8 cellular contexts compared by ENCODE assay signal in the genomic region with DNA sequence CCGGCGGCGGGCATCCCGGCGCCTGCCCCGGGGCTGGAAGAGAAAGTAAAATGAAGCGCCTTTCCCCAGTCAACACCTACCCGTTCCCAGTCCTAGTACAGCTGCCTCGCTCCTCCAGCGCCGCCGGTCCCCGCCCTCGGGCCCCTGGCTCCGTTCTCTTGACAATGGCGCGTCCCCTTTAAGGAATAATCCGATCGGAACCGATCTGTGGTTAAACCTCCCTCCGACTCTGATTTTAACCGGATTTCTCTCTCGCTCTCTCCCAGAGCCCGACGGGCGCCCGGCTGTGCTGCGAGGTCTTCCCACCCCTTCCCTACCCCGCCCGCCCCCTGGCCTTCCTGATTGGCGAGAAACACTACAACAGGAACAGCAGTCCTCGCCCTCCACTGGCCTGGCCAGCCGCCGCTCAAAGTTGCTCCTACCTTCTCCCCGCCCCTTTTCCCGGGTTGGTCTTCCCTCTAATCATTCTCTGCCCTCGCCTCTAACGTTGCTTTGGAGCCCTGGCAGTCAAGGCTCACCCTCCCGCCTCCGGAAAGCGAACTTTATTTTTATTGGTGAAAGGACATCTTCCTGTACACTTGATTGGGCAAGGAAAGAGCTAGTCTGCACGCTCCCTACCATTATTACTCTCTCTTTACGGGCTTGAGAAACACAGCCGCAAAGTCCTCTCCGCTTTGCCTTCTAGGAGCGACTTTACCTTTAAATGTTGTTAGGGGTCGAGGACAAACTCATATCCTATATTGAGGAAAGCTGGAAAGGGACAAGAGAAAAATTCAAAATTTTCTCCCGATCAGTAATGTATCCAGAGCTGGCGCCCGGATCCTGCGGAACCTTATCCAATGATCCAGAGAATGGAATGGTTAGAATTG. TPM values are rescaled to one million over a fixed set of nuclear protein-coding genes. Genes with fewer than 3 reads are reported as not detected.
A peak's percentile ranks its signal among the peaks of the same experiment; 100 is the strongest.
DNase-seq lines count a peak whose midpoint lies in the region; ATAC-seq and TF ChIP-seq lines count a peak whose summit lies in the region.

A gene (minus strand): TSS at position 282 of the 869 bp plus-strand sequence. CDS start 145,869 bp downstream, outside the sequence.

- peak within 1 kb of the TSS; percentile 62 for H2AFZ ChIP-seq in KMS-11 (ENCODE audit: low read depth)

- H3K4me3 ChIP-seq in KMS-11 (IDR thresholded peaks at IDR 0.05; ENCODE audit: insufficient read depth, low read depth, low read length) (peak within 1 kb of the TSS; percentile 86), Peyer's patch (peak within 1 kb of the TSS; percentile 85 to 99 (median 87)), esophagus (ENCODE audit: low read depth in 1 of 2, low read length in 2 of 2) (peak within 1 kb of the TSS; percentile 90 to 94), mucosa of stomach (ENCODE audit: low read length) (peak within 1 kb of the TSS; percentile 70)

- peaks cover 26% of the 10 kb centered on the region for H4K20me1 ChIP-seq in KMS-11 (ENCODE audit: insufficient read depth)

- no peak for TF ChIP-seq CTCF in KMS-11 (conservative IDR thresholded peaks at IDR 0.05; ENCODE audit: low read depth, low read length)
- no peak for TF ChIP-seq CTCF in Peyer's patch (IDR thresholded peaks at IDR 0.05)

- H3K9me3 ChIP-seq in Peyer's patch (no peaks in the 10 kb centered on the region), esophagus (ENCODE audit: control insufficient read depth in 2 of 2, insufficient read depth in 1 of 2, low read depth in 1 of 2, low read length in 1 of 2) (no peaks in the 10 kb centered on the region), mucosa of stomach (ENCODE audit: control insufficient read depth, low read length) (no peaks in the 10 kb centered on the region)

- H3K4me1 ChIP-seq in KMS-11 (ENCODE audit: low read depth, poor library complexity, severe bottlenecking) (peaks cover 51% of the 10 kb centered on the region), Peyer's patch (peaks cover 0 to 30% (median 3%) of the 10 kb centered on the region in 4 donors), esophagus (ENCODE audit: control insufficient read depth in 2 of 2, insufficient read depth in 2 of 2, low read length in 1 of 2) (no peaks in the 10 kb centered on the region), mucosa of stomach (ENCODE audit: control insufficient read depth, insufficient read depth, low read length) (peaks cover 7% of the 10 kb centered on the region)

- H3K36me3 ChIP-seq in KMS-11 (ENCODE audit: insufficient read depth) (no peaks in the 10 kb centered on the region), Peyer's patch (no peaks in the 10 kb centered on the region), esophagus (ENCODE audit: control insufficient read depth in 2 of 2, insufficient read depth in 2 of 2, low read length in 1 of 2) (no peaks in the 10 kb centered on the region), mucosa of stomach (ENCODE audit: control insufficient read depth, insufficient read depth, low read length) (no peaks in the 10 kb centered on the region)

- H3K79me2 ChIP-seq in KMS-11 (ENCODE audit: insufficient read depth, low read depth), result peaks cover 41% of the 10 kb centered on the region

- TF ChIP-seq POLR2A in Peyer's patch (IDR thresholded peaks at IDR 0.05), result peak; percentile 22 to 79

- 0% methylated on average over 45 to 51 of the region's 51 CpGs for WGBS in esophagus, 2 donors

- ATAC-seq in GM21737 (IDR thresholded peaks at IDR 0.05; ENCODE audit: unreplicated experiment), result peak; percentile 85

- DNase-seq in DMS53 treated with DMSO at 0.1 percent for 48 hours (lab: John Stamatoyannopoulos, UW; ENCODE audit: unreplicated experiment) (peak; percentile 100), Peyer's patch (peak; percentile 98 to 100 (median 99))
- DNase-seq in activated T-cell treated with anti-CD3 and anti-CD28 coated beads, Interleukin-2, amount 50 U/mL, for 48 hours, result peak; percentile 99
- peak; percentile 95 for DNase-seq in stimulated activated CD8-positive, alpha-beta memory T cell treated with anti-CD3 and anti-CD28 coated beads, Interleukin-7, amount 100 ng/mL, for 24 hours (ENCODE audit: low read depth)

- H3K4me2 ChIP-seq in KMS-11, result peak within 1 kb of the TSS; percentile 90

- no peaks in the 10 kb centered on the region for H3K27me3 ChIP-seq in KMS-11 (ENCODE audit: insufficient read depth, low read depth)
- H3K27me3 ChIP-seq in Peyer's patch, result no peaks in the 10 kb centered on the region
- H3K27me3 ChIP-seq in esophagus (ENCODE audit: control insufficient read depth in 1 of 2, insufficient read depth in 2 of 2, low read length in 2 of 2), result no peaks in the 10 kb centered on the region
- no peaks in the 10 kb centered on the region for H3K27me3 ChIP-seq in mucosa of stomach (ENCODE audit: control insufficient read depth, insufficient read depth, low read length)

- H3K27ac ChIP-seq in KMS-11 (peak within 1 kb of the TSS; percentile 86), Peyer's patch (peak within 1 kb of the TSS; percentile 94 to 98 (median 96)), esophagus (ENCODE audit: low read depth in 2 of 2, low read length in 1 of 2) (peak within 1 kb of the TSS; percentile 94 to 99)

- H3K9ac ChIP-seq in KMS-11, result peak within 1 kb of the TSS; percentile 71
- peak within 1 kb of the TSS; percentile 97 for H3K9ac ChIP-seq in mucosa of stomach (ENCODE audit: low read length)

RNA-seq across cellular contexts. Expression of the gene that starts here (rescaled TPM):
- 100 to 1,000 TPM; 220 to 253 (median 241) TPM for total RNA-seq in Peyer's patch
- 10 to 100 TPM in 1 of 2 donors, 1 to 10 TPM in 1; 8.9 to 12.8 TPM for polyA plus RNA-seq in esophagus

Comparison
In these comparisons a context has a peak if more than half of its experiments do, and no peak if none do; other contexts are left out.
1. Peak in every context shown above with its lines: DNase-seq, ATAC-seq, H3K4me3 ChIP-seq and H3K27ac ChIP-seq.